Comparison of ENCODE assay signal across 1 cellular context in genomic region chr1:37723072-37723389, GRCh38.
TF ChIP-seq lines count a peak whose summit lies in the region.

No MANE protein-coding gene starts in this region.

TF ChIP-seq in K562, 482 proteins besides CTCF, POLR2A, EP300 and RAD21:
- TF ChIP-seq ZNF143 (CRISPR knock-in tag; IDR thresholded peaks at IDR 0.05) (0 out of 2 replicates have a peak, but pooled peaks have one; percentile 10), NR2C2 (CRISPR knock-in tag; IDR thresholded peaks at IDR 0.05) (no peak), NR2C2 (tag; IDR thresholded peaks at IDR 0.05) (peak; percentile 10; the same call in 1 of the 2 replicates), TCF7 (IDR thresholded peaks at IDR 0.05; ENCODE audit: borderline replicate concordance) (no peak)
